ENCODE assay signal across 18 cellular contexts in the genomic region with DNA sequence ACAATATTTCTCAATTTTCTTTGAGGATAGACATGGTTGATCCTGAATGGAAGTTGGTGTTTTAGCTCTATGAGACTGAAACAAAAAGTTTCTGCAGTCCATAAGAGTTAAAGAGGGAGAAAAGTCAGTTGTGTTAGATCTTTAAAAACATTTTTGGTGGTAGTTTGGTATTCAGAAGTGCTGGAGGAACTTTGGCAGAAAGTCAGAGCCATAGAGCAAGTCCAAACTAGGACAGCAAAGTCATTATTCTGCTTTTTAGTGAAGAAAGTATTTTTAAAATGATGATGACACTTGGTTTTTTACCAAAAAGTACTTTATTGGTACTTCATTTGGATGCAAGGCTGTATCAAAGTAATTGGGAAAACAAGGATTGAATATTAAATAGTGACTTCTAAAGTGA. TPM values are rescaled to one million over a fixed set of nuclear protein-coding genes. Genes with fewer than 3 reads are reported as not detected.
DNase-seq lines count a peak whose midpoint lies in the region; ATAC-seq and TF ChIP-seq lines count a peak whose summit lies in the region.
"Had no signal": no experiment of that assay in that cellular context is flagged by ENCODE, and none has a peak within 500 bp of the region (broad histone marks: within the 10 kb centered on the region; RNA-seq: fewer than 3 reads in every experiment).

No MANE protein-coding gene starts in this region.

- CTCF ChIA-PET in AG04449 (lab: Yijun Ruan, JAX): no interaction called here

- in situ Hi-C loops in astrocyte of the spinal cord (cut with HindIII; ENCODE audit: low sequenced_read_pairs): no loop called here

- POLR2A ChIA-PET in AG04449 (lab: Yijun Ruan, JAX): interaction anchor here (0.6 kb wide), 1 partner anchor 627 kb away, joined by 3 read pairs; no protein-coding TSS in a partner anchor

- H3K9me3 ChIP-seq in MG63: no peaks in the 10 kb centered on the region
- H3K9me3 ChIP-seq: Peyer's patch had no signal

- no peaks in the 10 kb centered on the region for H3K36me3 ChIP-seq in MG63
- H3K36me3 ChIP-seq: Peyer's patch had no signal

- ATAC-seq in left ventricle myocardium superior: no peak

- TF ChIP-seq CTCF in AG04449 (IDR thresholded peaks at IDR 0.05; ENCODE audit: insufficient read depth, low read length, missing control alignments) (no peak), astrocyte of the spinal cord (IDR thresholded peaks at IDR 0.05; ENCODE audit: low read depth, low read length) (no peak), fibroblast of the aortic adventitia (IDR thresholded peaks at IDR 0.05; ENCODE audit: insufficient read depth, low read length) (no peak)

- intact Hi-C loops in left ventricle myocardium superior (cut with micrococcal nuclease): no loop called here

- no peaks in the 10 kb centered on the region for H3K27me3 ChIP-seq in MG63
- H3K27me3 ChIP-seq: Peyer's patch had no signal

- DNase-seq in AG04449 (ENCODE audit: low read depth, low spot score): peak; percentile 12
- DNase-seq in GM04504 (ENCODE audit: low read depth): peak; percentile 4
- peak; percentile 15 for DNase-seq in astrocyte of the spinal cord (ENCODE audit: low read depth, low spot score)
- DNase-seq in fibroblast of the aortic adventitia (ENCODE audit: low read depth): peak; percentile 2
- DNase-seq in MG63: no peak
- no peak for DNase-seq in left ventricle myocardium superior
- DNase-seq in effector CD4-positive, alpha-beta T cell: no peak
- no peak for DNase-seq in DMS114 treated with DMSO at 0.1 percent for 48 hours (lab: John Stamatoyannopoulos, UW; ENCODE audit: unreplicated experiment)
- DNase-seq: Calu3; CD4-positive, alpha-beta T cell; DMS79; GF-D8; H7; NCI-H1417 treated with DMSO at 0.1 percent for 48 hours; NCI-H2081; NCI-H510A treated with DMSO at 0.1 percent for 48 hours; Peyer's patch; SHP77 had no signal

- H3K4me3 ChIP-seq in AG04449 (ENCODE audit: low read depth, low read length) (no peak overlapping the region), astrocyte of the spinal cord (ENCODE audit: low read depth, low read length) (no peak overlapping the region), fibroblast of the aortic adventitia (ENCODE audit: low read depth, low read length) (no peak overlapping the region), MG63 (no peak overlapping the region)
- H3K4me3 ChIP-seq: Peyer's patch had no signal

RNA-seq across cellular contexts. Expression of gene FNBP1L, which starts 41.8 kb away (rescaled TPM):
- total RNA-seq in fibroblast of the aortic adventitia (ENCODE audit: low replicate concordance) (15.0 and 22.9 TPM in 2 replicates), left ventricle myocardium superior (23.6 TPM)
- 1.2 and 1.5 TPM in 2 replicates for total RNA-seq in MG63 (2014; rRNA removed; shearing (Covaris generic); ENCODE audit: low replicate concordance)

Comparison
In these comparisons a context has a peak if more than half of its experiments do, and no peak if none do; other contexts are left out.
1. DNase-seq: peak in AG04449 (single experiment), GM04504 (single experiment), astrocyte of the spinal cord (single experiment) and fibroblast of the aortic adventitia (single experiment); none in MG63 (single experiment), left ventricle myocardium superior (single experiment), effector CD4-positive, alpha-beta T cell (single experiment) and DMS114 treated with DMSO at 0.1 percent for 48 hours (single experiment).